In the genomic region with DNA sequence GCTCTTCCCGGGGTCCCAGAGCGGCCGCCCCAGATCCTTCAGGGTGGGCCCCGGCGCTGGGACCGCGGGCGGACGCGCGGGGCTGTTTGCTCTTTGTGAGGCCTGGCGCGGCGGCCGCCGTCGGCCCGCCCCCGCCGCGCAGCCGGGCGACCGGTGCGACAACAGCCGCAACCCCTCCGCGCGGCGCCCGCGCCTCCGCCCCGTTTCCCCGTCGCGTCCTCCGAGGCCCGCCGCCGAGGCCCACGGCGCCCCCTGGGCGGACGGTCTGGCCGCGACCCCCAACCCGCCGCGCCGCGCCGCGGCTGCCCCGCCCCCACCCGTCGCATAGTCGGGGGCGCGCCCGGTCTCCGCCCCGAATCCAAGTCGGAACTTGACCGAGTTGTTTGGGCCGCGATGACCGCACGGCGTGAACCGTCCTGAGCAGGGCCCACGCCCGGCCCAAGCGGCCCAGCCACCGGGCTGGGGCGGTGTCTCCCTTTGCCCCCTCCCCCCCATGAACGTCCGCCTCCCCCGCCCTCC, we compare ENCODE assay signal across 8 cellular contexts. TPM values are rescaled to one million over a fixed set of nuclear protein-coding genes. Genes with fewer than 3 reads are reported as not detected.
DNase-seq lines count a peak whose midpoint lies in the region; ATAC-seq and TF ChIP-seq lines count a peak whose summit lies in the region.

No MANE protein-coding gene starts in this region.

- ATAC-seq in T-cell (replicated peaks in 1 of 4), result peak in 3 of 4 experiments; percentile 2 to 11 (median 5)
- peak; percentile 0 to 3 for ATAC-seq in natural killer cell treated with Interleukin-12 subunit alpha and Interleukin-12 subunit beta and Interleukin-15 and Interleukin-18, amount 100 ng/mL, for 72 hours

- peak overlapping the region; percentile 76 for H3K27ac ChIP-seq in DOHH2 (ENCODE audit: low read depth, low read length)
- peak overlapping the region; percentile 92 for H3K27ac ChIP-seq in HEK293 (ENCODE audit: extremely low read depth, low read depth, low read length)

- H3K36me3 ChIP-seq in DOHH2 (ENCODE audit: control insufficient read depth, low read length) (peaks cover 10% of the 10 kb centered on the region), HEK293 (ENCODE audit: control insufficient read depth in 2 of 2, insufficient read depth in 1 of 2, low read length in 2 of 2) (no peaks in the 10 kb centered on the region), endocrine pancreas (ENCODE audit: control insufficient read depth, insufficient read depth, low read length) (no peaks in the 10 kb centered on the region)

- TF ChIP-seq CTCF in DOHH2 (IDR thresholded peaks at IDR 0.05; ENCODE audit: low read depth, low read length, poor library complexity, severe bottlenecking) (no peak), HEK293 (tag by site-specific recombination; IDR thresholded peaks at IDR 0.05) (no peak)

- H3K9me3 ChIP-seq in DOHH2 (ENCODE audit: control insufficient read depth, insufficient read depth, low read length) (no peaks in the 10 kb centered on the region), HEK293 (ENCODE audit: control insufficient read depth, insufficient read depth, low read depth, low read length) (no peaks in the 10 kb centered on the region), endocrine pancreas (ENCODE audit: control insufficient read depth, low read length) (no peaks in the 10 kb centered on the region)

- POLR2A ChIA-PET in HEK293 (lab: Yijun Ruan, JAX) (interaction anchor here (0.6 to 2.0 kb wide), 13 partner anchors 10 to 1784 kb away, joined by 3 to 14 read pairs (median 4); a partner anchor contains a TSS), T-cell (lab: Charles Lee) (interaction anchor here (0.5 to 6.9 kb wide), 19 partner anchors 9 to 564 kb away, joined by 3 to 189 read pairs (median 9); a partner anchor contains a TSS)

- peaks cover 43% of the 10 kb centered on the region for H3K4me1 ChIP-seq in DOHH2 (ENCODE audit: control insufficient read depth, low read length)
- H3K4me1 ChIP-seq in HEK293 (ENCODE audit: control insufficient read depth, insufficient read depth, low read length), result peaks cover 22% of the 10 kb centered on the region
- H3K4me1 ChIP-seq in endocrine pancreas (ENCODE audit: control insufficient read depth, insufficient read depth, low read length), result peaks cover 24% of the 10 kb centered on the region

- peak overlapping the region; percentile 86 for H3K4me2 ChIP-seq in DOHH2 (ENCODE audit: low read length)

- H3K4me3 ChIP-seq in DOHH2 (ENCODE audit: low read length), result peak overlapping the region; percentile 85
- H3K4me3 ChIP-seq in HEK293 (ENCODE audit: low read depth, low read length), result peak overlapping the region; percentile 80
- no peak overlapping the region for H3K4me3 ChIP-seq in endocrine pancreas (ENCODE audit: control insufficient read depth, insufficient read depth, low read length)

- H3K4me3 Mint-ChIP-seq in T-cell, result peak overlapping the region; percentile 83 to 94 (median 83)
- H3K4me3 Mint-ChIP-seq in natural killer cell treated with Interleukin-12 subunit alpha and Interleukin-12 subunit beta and Interleukin-15 and Interleukin-18, amount 100 ng/mL, for 72 hours, result peak overlapping the region; percentile 87

- H3K27me3 Mint-ChIP-seq in T-cell, result no peaks in the 10 kb centered on the region
- no peaks in the 10 kb centered on the region for H3K27me3 Mint-ChIP-seq in natural killer cell treated with Interleukin-12 subunit alpha and Interleukin-12 subunit beta and Interleukin-15 and Interleukin-18, amount 100 ng/mL, for 72 hours

- H4K20me1 ChIP-seq in DOHH2 (ENCODE audit: control insufficient read depth, insufficient read depth, low read depth, low read length), result no peaks in the 10 kb centered on the region

- H3K9me2 ChIP-seq in DOHH2 (replicated peaks; ENCODE audit: control insufficient read depth, low read length), result no peaks in the 10 kb centered on the region

- peak overlapping the region; percentile 85 for H3K9ac ChIP-seq in endocrine pancreas (ENCODE audit: control insufficient read depth, insufficient read depth, low read length)

- peaks cover 33% of the 10 kb centered on the region for H3K36me3 Mint-ChIP-seq in T-cell
- H3K36me3 Mint-ChIP-seq in natural killer cell treated with Interleukin-12 subunit alpha and Interleukin-12 subunit beta and Interleukin-15 and Interleukin-18, amount 100 ng/mL, for 72 hours, result peaks cover 3% of the 10 kb centered on the region

- H3K9me3 Mint-ChIP-seq in T-cell, result no peaks in the 10 kb centered on the region
- no peaks in the 10 kb centered on the region for H3K9me3 Mint-ChIP-seq in natural killer cell treated with Interleukin-12 subunit alpha and Interleukin-12 subunit beta and Interleukin-15 and Interleukin-18, amount 100 ng/mL, for 72 hours

- no peak overlapping the region for H3K27ac Mint-ChIP-seq in T-cell
- peak overlapping the region; percentile 72 to 88 for H3K27ac Mint-ChIP-seq in natural killer cell treated with Interleukin-12 subunit alpha and Interleukin-12 subunit beta and Interleukin-15 and Interleukin-18, amount 100 ng/mL, for 72 hours

- peak in 13 of 34 experiments; percentile 14 to 40 (median 27) for DNase-seq in T-cell
- DNase-seq in natural killer cell treated with Interleukin-12 subunit alpha and Interleukin-12 subunit beta and Interleukin-15 and Interleukin-18, amount 100 ng/mL, for 72 hours (ENCODE audit: low spot score), result peak; percentile 61
- DNase-seq in NK-92 treated with Interleukin-12 subunit alpha and Interleukin-12 subunit beta, amount 100 ng/mL, for 24 hours (lab: John Stamatoyannopoulos, UW), result no peak
- no peak for DNase-seq in MV-4-11 (lab: John Stamatoyannopoulos, UW)
- no peak for DNase-seq in NCI-H69 (lab: John Stamatoyannopoulos, UW)

- H3K27me3 ChIP-seq in DOHH2 (ENCODE audit: control insufficient read depth, low read length), result no peaks in the 10 kb centered on the region
- no peaks in the 10 kb centered on the region for H3K27me3 ChIP-seq in endocrine pancreas (ENCODE audit: control insufficient read depth, insufficient read depth, low read length)

- H3K4me1 Mint-ChIP-seq in T-cell, result peaks cover 57 to 67% (median 64%) of the 10 kb centered on the region in 3 donors
- peaks cover 37 to 43% of the 10 kb centered on the region in 2 donors for H3K4me1 Mint-ChIP-seq in natural killer cell treated with Interleukin-12 subunit alpha and Interleukin-12 subunit beta and Interleukin-15 and Interleukin-18, amount 100 ng/mL, for 72 hours (ENCODE audit: low read depth in 2 of 2)

- H3F3A ChIP-seq in DOHH2 (ENCODE audit: control insufficient read depth, insufficient read depth), result peaks cover 16% of the 10 kb centered on the region

- H3K79me2 ChIP-seq in DOHH2 (ENCODE audit: control insufficient read depth, low read length), result peaks cover 11% of the 10 kb centered on the region

- CTCF ChIA-PET in HEK293 (lab: Yijun Ruan, JAX), result interaction anchor here (0.6 to 6.9 kb wide), 9 partner anchors 10 to 565 kb away, joined by 4 to 71 read pairs (median 8); no protein-coding TSS in a partner anchor
- CTCF ChIA-PET in T-cell (lab: Charles Lee), result interaction anchor here in 1 of 2 donors (0.8 to 11.6 kb wide), 6 partner anchors 8 to 564 kb away, joined by 3 to 97 read pairs (median 4); no protein-coding TSS in a partner anchor

TF ChIP-seq in HEK293, 187 proteins besides CTCF, POLR2A, EP300 and RAD21 (continues in another document):
- TF ChIP-seq, protein P1, sequence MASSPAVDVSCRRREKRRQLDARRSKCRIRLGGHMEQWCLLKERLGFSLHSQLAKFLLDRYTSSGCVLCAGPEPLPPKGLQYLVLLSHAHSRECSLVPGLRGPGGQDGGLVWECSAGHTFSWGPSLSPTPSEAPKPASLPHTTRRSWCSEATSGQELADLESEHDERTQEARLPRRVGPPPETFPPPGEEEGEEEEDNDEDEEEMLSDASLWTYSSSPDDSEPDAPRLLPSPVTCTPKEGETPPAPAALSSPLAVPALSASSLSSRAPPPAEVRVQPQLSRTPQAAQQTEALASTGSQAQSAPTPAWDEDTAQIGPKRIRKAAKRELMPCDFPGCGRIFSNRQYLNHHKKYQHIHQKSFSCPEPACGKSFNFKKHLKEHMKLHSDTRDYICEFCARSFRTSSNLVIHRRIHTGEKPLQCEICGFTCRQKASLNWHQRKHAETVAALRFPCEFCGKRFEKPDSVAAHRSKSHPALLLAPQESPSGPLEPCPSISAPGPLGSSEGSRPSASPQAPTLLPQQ (tag by site-specific recombination; IDR thresholded peaks at IDR 0.05), result peak; percentile 75; the same call in 1 of the 2 replicates
- TF ChIP-seq, protein P2, sequence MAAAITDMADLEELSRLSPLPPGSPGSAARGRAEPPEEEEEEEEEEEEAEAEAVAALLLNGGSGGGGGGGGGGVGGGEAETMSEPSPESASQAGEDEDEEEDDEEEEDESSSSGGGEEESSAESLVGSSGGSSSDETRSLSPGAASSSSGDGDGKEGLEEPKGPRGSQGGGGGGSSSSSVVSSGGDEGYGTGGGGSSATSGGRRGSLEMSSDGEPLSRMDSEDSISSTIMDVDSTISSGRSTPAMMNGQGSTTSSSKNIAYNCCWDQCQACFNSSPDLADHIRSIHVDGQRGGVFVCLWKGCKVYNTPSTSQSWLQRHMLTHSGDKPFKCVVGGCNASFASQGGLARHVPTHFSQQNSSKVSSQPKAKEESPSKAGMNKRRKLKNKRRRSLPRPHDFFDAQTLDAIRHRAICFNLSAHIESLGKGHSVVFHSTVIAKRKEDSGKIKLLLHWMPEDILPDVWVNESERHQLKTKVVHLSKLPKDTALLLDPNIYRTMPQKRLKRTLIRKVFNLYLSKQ (tag by site-specific recombination; IDR thresholded peaks at IDR 0.05; ENCODE audit: borderline replicate concordance), result no peak
- no peak for TF ChIP-seq HOXD13 (CRISPR knock-in tag; IDR thresholded peaks at IDR 0.05; ENCODE audit: borderline replicate concordance)

RNA-seq across cellular contexts. Expression of a gene that starts 0.4 kb away (rescaled TPM):
- total RNA-seq in T-cell, result 100 to 1,000 TPM in 2 of 5 donors, 10 to 100 TPM in 3; 73.0 to 962 (median 77.3) TPM
- 10 to 100 TPM; 23.4 to 37.7 TPM for total RNA-seq in natural killer cell treated with Interleukin-12 subunit alpha and Interleukin-12 subunit beta and Interleukin-15 and Interleukin-18, amount 100 ng/mL, for 72 hours

Comparison
In these comparisons a context has a peak if more than half of its experiments do, and no peak if none do; other contexts are left out.
1. H3K27ac Mint-ChIP-seq: peak in natural killer cell treated with Interleukin-12 subunit alpha and Interleukin-12 subunit beta and Interleukin-15 and Interleukin-18, amount 100 ng/mL, for 72 hours (2 of 2); none in T-cell (0 of 2).